21 cellular contexts compared by ENCODE assay signal in the genomic region with DNA sequence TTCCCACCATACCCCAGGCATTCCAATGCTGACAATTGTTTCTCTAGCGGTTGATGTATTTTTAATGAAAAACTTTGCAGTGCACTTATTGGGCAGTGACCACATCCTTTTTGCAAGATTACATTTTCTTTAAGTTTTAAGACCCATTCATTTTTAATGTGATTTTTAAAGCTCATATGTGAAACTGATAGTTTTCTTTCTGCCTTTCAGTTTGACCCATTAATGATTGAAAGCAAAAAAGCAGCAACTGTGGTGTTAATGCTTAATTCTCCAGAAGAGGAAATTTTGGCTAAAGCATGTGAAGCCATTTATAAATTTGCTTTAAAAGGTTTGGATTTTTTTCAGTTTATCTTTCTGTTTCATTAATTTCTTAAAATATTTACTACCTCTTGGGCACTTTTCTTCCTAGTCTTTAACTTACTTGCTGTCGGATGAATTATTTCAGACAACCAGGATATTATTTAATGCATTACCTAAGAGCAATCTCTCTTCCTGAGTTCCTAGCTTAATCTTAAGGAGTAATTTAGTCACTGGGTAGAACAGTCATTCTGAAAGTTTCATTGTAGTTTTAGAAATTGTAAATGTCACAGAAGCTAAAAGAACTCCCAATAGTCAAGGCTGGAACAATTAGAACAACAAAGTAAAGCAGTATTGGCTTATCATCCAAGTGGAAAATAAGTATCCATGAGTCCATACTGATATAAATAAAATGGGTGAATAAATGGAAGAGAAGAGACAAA. TPM values are rescaled to one million over a fixed set of nuclear protein-coding genes. Genes with fewer than 3 reads are reported as not detected.
A peak's percentile ranks its signal among the peaks of the same experiment; 100 is the strongest.
DNase-seq lines count a peak whose midpoint lies in the region; ATAC-seq and TF ChIP-seq lines count a peak whose summit lies in the region.
"Had no signal": no experiment of that assay in that cellular context is flagged by ENCODE, and none has a peak within 500 bp of the region (broad histone marks: within the 10 kb centered on the region; RNA-seq: fewer than 3 reads in every experiment).

No MANE protein-coding gene starts in this region.

- TF ChIP-seq CTCF in GM10248 (IDR thresholded peaks at IDR 0.05; ENCODE audit: control extremely low read depth, extremely low read depth, low read depth, missing control alignments) (no peak), ovary (IDR thresholded peaks at IDR 0.05) (no peak), heart left ventricle (IDR thresholded peaks at IDR 0.05) (no peak)

- H3K27ac ChIP-seq in ovary: no peak overlapping the region
- H3K27ac ChIP-seq in heart left ventricle: no peak overlapping the region
- H3K27ac ChIP-seq: sigmoid colon had no signal

- H3K9me3 ChIP-seq in ovary (no peaks in the 10 kb centered on the region), heart left ventricle (peaks cover 0 to 40% (median 8%) of the 10 kb centered on the region in 12 donors)

- TF ChIP-seq POLR2A in ovary (IDR thresholded peaks at IDR 0.05) (no peak), heart left ventricle (IDR thresholded peaks at IDR 0.05) (no peak)

- H3K4me1 ChIP-seq in ovary (ENCODE audit: insufficient read depth): no peaks in the 10 kb centered on the region
- no peaks in the 10 kb centered on the region for H3K4me1 ChIP-seq in heart left ventricle
- H3K4me1 ChIP-seq: sigmoid colon had no signal

- H3K36me3 ChIP-seq in ovary (no peaks in the 10 kb centered on the region), heart left ventricle (no peaks in the 10 kb centered on the region)
- H3K36me3 ChIP-seq: sigmoid colon had no signal

- POLR2A ChIA-PET in GM10248 (lab: Yijun Ruan, JAX): no interaction called here

- ATAC-seq in GM19025 (IDR thresholded peaks at IDR 0.05; ENCODE audit: low read depth, unreplicated experiment): peak; percentile 74
- ATAC-seq in GM21737 (IDR thresholded peaks at IDR 0.05; ENCODE audit: unreplicated experiment): peak; percentile 77
- peak; percentile 86 for ATAC-seq in HG03135 (IDR thresholded peaks at IDR 0.05; ENCODE audit: unreplicated experiment)
- no peak for ATAC-seq in heart left ventricle
- ATAC-seq: esophagus mucosa, Panc1 had no signal

- CTCF ChIA-PET in GM10248 (lab: Yijun Ruan, JAX): interaction anchor here (0.9 kb wide), 1 partner anchor 1450 kb away, joined by 4 read pairs; no protein-coding TSS in a partner anchor

- H3K4me3 ChIP-seq in ovary (no peak overlapping the region), heart left ventricle (no peak overlapping the region)
- H3K4me3 ChIP-seq: sigmoid colon had no signal

- no peak for TF ChIP-seq EP300 in ovary (IDR thresholded peaks at IDR 0.05)

- 89 to 93% (median 93%) methylated on average over 2 of the region's 2 CpGs for WGBS in ovary, 3 donors
- WGBS in heart left ventricle, 4 donors: 90 to 96% (median 93%) methylated on average over 2 of the region's 2 CpGs

- H3K27me3 ChIP-seq in ovary (no peaks in the 10 kb centered on the region), heart left ventricle (no peaks in the 10 kb centered on the region)
- H3K27me3 ChIP-seq: sigmoid colon had no signal

- intact Hi-C loops in ovary (cut with DNase I) (no loop called here), heart left ventricle (cut with DNase I) (no loop called here)

- DNase-seq in GM10248 (ENCODE audit: extremely low spot score): peak; percentile 16
- no peak for DNase-seq in Ammon's horn (ENCODE audit: low spot score)
- DNase-seq in NCI-H2171 treated with DMSO at 0.1 percent for 48 hours (lab: John Stamatoyannopoulos, UW): no peak
- no peak for DNase-seq in ovary
- DNase-seq in heart left ventricle: no peak
- DNase-seq: ACHN; activated gamma-delta T cell; COR-L47; dermis blood vessel endothelial cell; GDM1; kidney glomerular epithelial cell; NCI-H1694; NCI-H526 treated with DMSO at 0.1 percent for 48 hours; sigmoid colon; stimulated activated CD4-positive, alpha-beta T cell treated with anti-CD3 and anti-CD28 coated beads, Interleukin-4, amount 100 ng/mL, for 4 hours had no signal

RNA-seq across cellular contexts. Expression of a gene that starts 18.3 kb away (rescaled TPM):
- total RNA-seq in ovary (10 to 100 TPM in 1 of 7 donors, 1 to 10 TPM in 4, not detected in 2; 1.6 to 39.8 (median 3.0) TPM), heart left ventricle (not detected)
- polyA plus RNA-seq in ovary (not detected), heart left ventricle (not detected)
- total RNA-seq: dermis blood vessel endothelial cell, esophagus mucosa, LHCN-M2, sigmoid colon had no signal
- polyA plus RNA-seq: sigmoid colon had no signal

Comparison
In these comparisons a context has a peak if more than half of its experiments do, and no peak if none do; other contexts are left out.
1. ATAC-seq: peak in GM19025 (single experiment), GM21737 (single experiment) and HG03135 (single experiment); none in heart left ventricle (0 of 4).